Comparison of ENCODE assay signal across 11 cellular contexts in genomic region chr5:83245037-83245436, GRCh38.
"Had no signal": no experiment of that assay in that cellular context is flagged by ENCODE, and none has a peak within 500 bp of the region (broad histone marks: within the 10 kb centered on the region; RNA-seq: fewer than 3 reads in every experiment).

No MANE protein-coding gene starts in this region.

- H3K27ac ChIP-seq: GM23248 had no signal

- DNase-seq: GM23248, GOT3, H7, H9, HCEC 1CT, HFFc6 had no signal

- H3K9me3 ChIP-seq: HAP-1 had no signal

- H3K36me3 ChIP-seq: HAP-1 had no signal

- FAIRE-seq: H1, H54 had no signal

- H3K4me1 ChIP-seq: HAP-1 had no signal

- ATAC-seq: HCT116 had no signal

- H3K4me3 ChIP-seq: GM23248, GM23338, HAP-1 had no signal
